Comparison of ENCODE assay signal across 8 cellular contexts in the genomic region with DNA sequence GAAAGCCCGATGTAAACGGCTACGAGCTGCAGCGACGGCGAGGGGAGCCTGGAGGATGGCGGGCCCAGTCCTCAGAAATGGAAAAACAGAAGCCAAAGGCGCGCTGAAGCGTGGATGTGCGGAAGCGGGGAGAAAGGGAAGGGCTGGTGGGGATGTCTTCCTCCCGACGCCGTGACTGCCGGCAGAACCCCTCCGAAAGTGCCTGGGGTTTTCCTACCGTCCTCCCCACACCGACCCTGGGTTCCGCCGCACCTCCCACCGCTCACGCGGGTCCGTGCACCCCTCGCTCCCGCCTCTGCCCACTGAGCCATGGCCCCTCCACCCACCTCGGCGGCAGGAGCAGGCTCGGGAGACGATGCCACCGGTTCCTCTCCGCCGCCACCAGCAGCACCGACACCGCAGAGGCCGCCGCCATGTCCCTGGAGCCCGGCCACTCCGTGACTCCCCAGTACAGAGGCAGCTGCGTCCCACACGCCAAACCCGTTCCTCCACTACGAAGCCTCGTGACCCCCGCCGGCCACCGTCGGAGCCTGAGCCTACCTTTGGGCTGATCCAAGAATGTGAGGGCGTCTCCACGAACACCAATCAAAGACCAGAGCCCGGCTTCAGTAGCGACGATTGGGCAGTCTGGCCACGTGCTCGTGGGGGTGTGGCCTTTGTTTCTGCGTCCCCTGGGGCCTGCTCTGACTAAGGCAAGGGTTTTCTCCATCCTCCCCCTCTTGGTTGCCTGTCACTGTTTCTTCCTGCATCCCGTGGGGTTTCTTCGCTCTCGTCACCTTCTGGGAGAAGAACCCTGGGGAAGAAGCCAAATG. TPM values are rescaled to one million over a fixed set of nuclear protein-coding genes. Genes with fewer than 3 reads are reported as not detected.
DNase-seq lines count a peak whose midpoint lies in the region; ATAC-seq and TF ChIP-seq lines count a peak whose summit lies in the region.

Gene MCCC1 (minus strand): TSS at position 471 of the 812 bp plus-strand sequence. CDS start 56 bp downstream, at position 415.

- intact Hi-C loops in aorta (cut with DNase I), result no loop called here

- no peaks in the 10 kb centered on the region for H3K27me3 ChIP-seq in rectal smooth muscle tissue (ENCODE audit: control insufficient read depth, insufficient read depth, low read length)
- no peaks in the 10 kb centered on the region for H3K27me3 ChIP-seq in aorta (ENCODE audit: control insufficient read depth in 1 of 2, insufficient read depth in 2 of 2, low read length in 1 of 2)

- in situ Hi-C loops in astrocyte of the cerebellum (cut with HindIII; ENCODE audit: low sequenced_read_pairs), result no loop called here

- peak; percentile 97 for DNase-seq in NCI-H2029 (lab: John Stamatoyannopoulos, UW)
- peak; percentile 97 for DNase-seq in T-helper 9 cell
- peak; percentile 97 for DNase-seq in astrocyte of the cerebellum (ENCODE audit: low read depth)
- DNase-seq in hepatic stellate cell (ENCODE audit: low spot score), result peak; percentile 98
- DNase-seq in aorta, result peak; percentile 99

- H3K9ac ChIP-seq in rectal smooth muscle tissue (ENCODE audit: low read length), result peak within 1 kb of the TSS; percentile 92

- H3K36me3 ChIP-seq in rectal smooth muscle tissue (ENCODE audit: control insufficient read depth, insufficient read depth, low read length), result no peaks in the 10 kb centered on the region
- no peaks in the 10 kb centered on the region for H3K36me3 ChIP-seq in aorta (ENCODE audit: control insufficient read depth in 1 of 2, insufficient read depth in 2 of 2, low read length in 1 of 2)

- H3K4me1 ChIP-seq in rectal smooth muscle tissue (ENCODE audit: control insufficient read depth, insufficient read depth, low read length) (peaks cover 6% of the 10 kb centered on the region), aorta (ENCODE audit: control insufficient read depth in 1 of 2, insufficient read depth in 2 of 2, low read length in 2 of 2) (no peaks in the 10 kb centered on the region)

- TF ChIP-seq CTCF in astrocyte of the cerebellum (IDR thresholded peaks at IDR 0.05; ENCODE audit: low read depth, low read length, missing control alignments), result no peak

- 0 to 5% methylated on average over 45 to 60 of the region's 60 CpGs for WGBS in aorta, 2 donors

- H3K27ac ChIP-seq in rectal smooth muscle tissue (ENCODE audit: low read depth, low read length) (peak within 1 kb of the TSS; percentile 88), aorta (ENCODE audit: low read depth in 1 of 2, low read length in 2 of 2) (peak within 1 kb of the TSS; percentile 43 to 52)

- H3K4me3 ChIP-seq in astrocyte of the cerebellum (ENCODE audit: low read depth, low read length) (peak within 1 kb of the TSS; percentile 92), rectal smooth muscle tissue (ENCODE audit: low read length) (peak within 1 kb of the TSS; percentile 100), aorta (ENCODE audit: low read length in 2 of 2) (peak within 1 kb of the TSS; percentile 29 to 74)

- ATAC-seq in GM18499 (IDR thresholded peaks at IDR 0.05; ENCODE audit: insufficient read depth, unreplicated experiment) (peak; percentile 98), HG02943 (IDR thresholded peaks at IDR 0.05; ENCODE audit: low read depth, unreplicated experiment) (peak; percentile 99), aorta (ENCODE audit: low FRiP score) (peak; percentile 100)

- no peaks in the 10 kb centered on the region for H3K9me3 ChIP-seq in aorta (ENCODE audit: control insufficient read depth, low read length)

RNA-seq across cellular contexts. Expression of gene MCCC1, which starts in this region (rescaled TPM):
- total RNA-seq in aorta, result 10 to 100 TPM; 16.8 to 20.8 TPM
- polyA plus RNA-seq in aorta, result 10 to 100 TPM in 1 of 2 donors, 1 to 10 TPM in 1; 8.5 to 59.4 TPM

Comparison
In these comparisons a context has a peak if more than half of its experiments do, and no peak if none do; other contexts are left out.
1. Peak in every context shown above with its lines: DNase-seq, ATAC-seq, H3K4me3 ChIP-seq and H3K27ac ChIP-seq.